12 cellular contexts compared by ENCODE assay signal in the genomic region with DNA sequence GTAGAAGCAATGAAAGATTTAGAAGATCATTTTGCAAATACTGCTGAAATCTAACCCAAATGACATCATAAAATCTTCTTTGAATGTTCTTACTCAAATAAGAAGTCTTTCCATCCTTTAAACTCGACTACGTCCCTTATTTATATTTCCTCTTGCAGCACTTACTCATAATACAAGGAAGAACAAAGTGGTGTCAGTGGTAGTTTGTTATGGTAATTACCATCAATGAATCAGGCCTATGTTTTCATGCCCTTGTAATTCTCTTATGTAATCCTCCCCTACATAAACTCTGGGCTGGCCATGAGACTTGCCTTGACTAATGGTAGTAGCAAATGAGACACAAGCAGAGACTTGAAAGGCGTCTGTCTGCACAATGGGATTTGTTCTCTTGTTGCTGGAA.
DNase-seq lines count a peak whose midpoint lies in the region; TF ChIP-seq lines count a peak whose summit lies in the region.
"Had no signal": no experiment of that assay in that cellular context is flagged by ENCODE, and none has a peak within 500 bp of the region (broad histone marks: within the 10 kb centered on the region; RNA-seq: fewer than 3 reads in every experiment).

No MANE protein-coding gene starts in this region.

- H3K27me3 Mint-ChIP-seq in nephron progenitor cell (ENCODE audit: low read depth, poor library complexity), result no peaks in the 10 kb centered on the region

- H3K9me3 Mint-ChIP-seq in nephron progenitor cell, result peaks cover 54% of the 10 kb centered on the region

- H3K4me3 Mint-ChIP-seq in nephron progenitor cell, result no peak overlapping the region

- no peaks in the 10 kb centered on the region for H3K4me1 Mint-ChIP-seq in nephron progenitor cell

- peak; percentile 49 for DNase-seq in GM04504 (ENCODE audit: low read depth)
- peak; percentile 88 for DNase-seq in NB4 (ENCODE audit: low read depth)
- peak; percentile 69 for DNase-seq in amniotic epithelial cell (ENCODE audit: low read depth)
- DNase-seq in nephron progenitor cell, result no peak
- no peak for DNase-seq in GF-D8 (lab: John Stamatoyannopoulos, UW)
- no peak for DNase-seq in SW480 (ENCODE audit: low spot score)
- no peak for DNase-seq in GDM1 (lab: John Stamatoyannopoulos, UW)
- DNase-seq: effector memory CD4-positive, alpha-beta T cell; kidney; NCI-H187; pancreas; SK-N-SH had no signal

- H3K4me3 ChIP-seq in NB4 (ENCODE audit: low read depth, low read length), result no peak overlapping the region
- H3K4me3 ChIP-seq: pancreas had no signal

- TF ChIP-seq CTCF in NB4 (IDR thresholded peaks at IDR 0.05; ENCODE audit: low read depth, low read length) (no peak), nephron progenitor cell (IDR thresholded peaks at IDR 0.05) (no peak)

- no peak for TF ChIP-seq POLR2A in NB4 (IDR thresholded peaks at IDR 0.05; ENCODE audit: extremely low read depth, insufficient read length)

- peaks cover 49% of the 10 kb centered on the region for H3K36me3 Mint-ChIP-seq in nephron progenitor cell (ENCODE audit: low read depth)

- peak overlapping the region; percentile 44 for H3K27ac Mint-ChIP-seq in nephron progenitor cell

Comparison
In these comparisons a context has a peak if more than half of its experiments do, and no peak if none do; other contexts are left out.
1. DNase-seq: peak in GM04504 (single experiment), NB4 (single experiment) and amniotic epithelial cell (single experiment); none in nephron progenitor cell (single experiment), GF-D8 (single experiment), SW480 (single experiment) and GDM1 (single experiment).